ENCODE assay signal across 8 cellular contexts in genomic region chr11:12216542-12217422, GRCh38.
DNase-seq lines count a peak whose midpoint lies in the region; ATAC-seq and TF ChIP-seq lines count a peak whose summit lies in the region.

No MANE protein-coding gene starts in this region.

- intact Hi-C loops in cardiac septum (cut with DNase I): no loop called here
- intact Hi-C loops in left ventricle myocardium inferior (cut with micrococcal nuclease): no loop called here
- intact Hi-C loops in upper lobe of right lung (cut with DNase I): no loop called here

- TF ChIP-seq CTCF in cardiac muscle cell (IDR thresholded peaks at IDR 0.05; ENCODE audit: low read depth, low read length) (no peak), left ventricle myocardium inferior (IDR thresholded peaks at IDR 0.05; ENCODE audit: borderline replicate concordance) (no peak), upper lobe of right lung (IDR thresholded peaks at IDR 0.05) (no peak)

- H3K27me3 ChIP-seq in cardiac muscle cell (no peaks in the 10 kb centered on the region), left ventricle myocardium inferior (ENCODE audit: low read depth) (no peaks in the 10 kb centered on the region), upper lobe of right lung (no peaks in the 10 kb centered on the region)

- peak; percentile 45 to 80 for DNase-seq in cardiac muscle cell (ENCODE audit: low read depth in 1 of 2, low spot score in 1 of 2)
- no peak for DNase-seq in cardiac septum (ENCODE audit: low spot score)
- peak; percentile 35 for DNase-seq in left ventricle myocardium inferior
- DNase-seq in upper lobe of right lung: no peak

- H3K27ac ChIP-seq in cardiac muscle cell: peak overlapping the region; percentile 81
- peak overlapping the region; percentile 22 for H3K27ac ChIP-seq in angular gyrus (ENCODE audit: low read depth, low read length)
- peak overlapping the region; percentile 62 for H3K27ac ChIP-seq in left ventricle myocardium inferior (replicated peaks)
- H3K27ac ChIP-seq in upper lobe of right lung: peak overlapping the region; percentile 45

- no peak for ATAC-seq in upper lobe of right lung
- no peak for ATAC-seq in GM21723 (IDR thresholded peaks at IDR 0.05; ENCODE audit: unreplicated experiment)
- no peak for ATAC-seq in HG02571 (IDR thresholded peaks at IDR 0.05; ENCODE audit: unreplicated experiment)
- ATAC-seq in GM18907 (IDR thresholded peaks at IDR 0.05; ENCODE audit: unreplicated experiment): no peak

- H3K4me3 ChIP-seq in cardiac muscle cell (no peak overlapping the region), left ventricle myocardium inferior (no peak overlapping the region), upper lobe of right lung (no peak overlapping the region)

- peaks cover 14% of the 10 kb centered on the region for H3K4me1 ChIP-seq in cardiac muscle cell (ENCODE audit: low read depth)
- H3K4me1 ChIP-seq in left ventricle myocardium inferior: peaks cover 55% of the 10 kb centered on the region
- H3K4me1 ChIP-seq in upper lobe of right lung: peaks cover 27% of the 10 kb centered on the region

- H3K9me3 ChIP-seq in cardiac muscle cell (ENCODE audit: low read depth) (no peaks in the 10 kb centered on the region), left ventricle myocardium inferior (replicated peaks) (no peaks in the 10 kb centered on the region), upper lobe of right lung (no peaks in the 10 kb centered on the region)

- peaks cover 51% of the 10 kb centered on the region for H3K36me3 ChIP-seq in cardiac muscle cell
- peaks cover 35% of the 10 kb centered on the region for H3K36me3 ChIP-seq in left ventricle myocardium inferior
- peaks cover 39% of the 10 kb centered on the region for H3K36me3 ChIP-seq in upper lobe of right lung

Comparison
In these comparisons a context has a peak if more than half of its experiments do, and no peak if none do; other contexts are left out.
1. DNase-seq: peak in cardiac muscle cell (2 of 2) and left ventricle myocardium inferior (single experiment); none in cardiac septum (single experiment) and upper lobe of right lung (single experiment).
2. H3K27ac ChIP-seq: peak in every context shown above with its lines; median percentile 81 in cardiac muscle cell; 62 in left ventricle myocardium inferior; 45 in upper lobe of right lung; 22 in angular gyrus.